1 cellular context compared by ENCODE assay signal in the genomic region with DNA sequence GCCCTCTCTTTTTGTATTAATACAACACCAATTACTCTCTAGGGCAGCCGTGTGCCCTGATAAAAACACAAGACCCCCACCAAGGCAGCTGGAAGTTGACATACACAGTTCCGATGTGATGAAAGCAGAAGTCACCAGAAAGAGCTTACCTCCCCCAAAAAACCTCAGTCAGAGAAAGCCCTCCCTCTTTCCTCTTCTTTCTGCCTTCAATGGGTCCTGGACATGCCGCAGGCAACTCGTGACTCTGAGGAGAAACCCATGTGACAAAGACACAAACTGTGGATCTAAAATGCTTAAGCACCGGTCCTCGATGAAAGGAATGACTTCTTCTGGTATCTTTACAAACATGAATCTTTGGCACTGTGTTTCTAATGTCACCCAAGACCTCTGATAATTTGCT.
TF ChIP-seq lines count a peak whose summit lies in the region.

No MANE protein-coding gene starts in this region.

TF ChIP-seq in HEK293, 187 proteins besides CTCF, POLR2A, EP300 and RAD21 (continued from another document):
- TF ChIP-seq ZBTB11 (tag by site-specific recombination; conservative IDR thresholded peaks at IDR 0.05; ENCODE audit: low read depth): no peak
TF ChIP-seq in HEK293: peak in this region for 2.
